ENCODE assay signal across 1 cellular context in genomic region chr11:125072210-125072960, GRCh38.
TF ChIP-seq lines count a peak whose summit lies in the region.

No MANE protein-coding gene starts in this region.

TF ChIP-seq in GM12878, 131 proteins besides CTCF, POLR2A, EP300 and RAD21 (continued from another document and continues in another):
- no peak for TF ChIP-seq ZBTB4 (CRISPR knock-in tag; IDR thresholded peaks at IDR 0.05)
- no peak for TF ChIP-seq ZBTB11 (CRISPR knock-in tag; IDR thresholded peaks at IDR 0.05)
- TF ChIP-seq ZBTB33 (IDR thresholded peaks at IDR 0.05), result no peak
- TF ChIP-seq RBBP5 (conservative IDR thresholded peaks at IDR 0.05), result no peak
- TF ChIP-seq NFYA (IDR thresholded peaks at IDR 0.05; ENCODE audit: borderline replicate concordance, low read depth, low read length), result no peak
- TF ChIP-seq CREB1 (IDR thresholded peaks at IDR 0.05; ENCODE audit: low read depth), result peak; percentile 63
- TF ChIP-seq ZBED1 (IDR thresholded peaks at IDR 0.05; ENCODE audit: borderline replicate concordance), result no peak
- TF ChIP-seq SREBF2 (IDR thresholded peaks at IDR 0.05; ENCODE audit: low read length), result no peak
- TF ChIP-seq BCLAF1 (IDR thresholded peaks at IDR 0.05), result no peak
- no peak for TF ChIP-seq SMAD5 (IDR thresholded peaks at IDR 0.05; ENCODE audit: low read depth)
- TF ChIP-seq HDAC6 (IDR thresholded peaks at IDR 0.05; ENCODE audit: unreplicated experiment), result no peak
- TF ChIP-seq NKRF (conservative IDR thresholded peaks at IDR 0.05), result 0 out of 2 replicates have a peak, but pooled peaks have one; percentile 25
- no peak; the same call in 1 of the 2 replicates for TF ChIP-seq ESRRA (IDR thresholded peaks at IDR 0.05; ENCODE audit: low read length)
- peak; percentile 88 for TF ChIP-seq CREM (IDR thresholded peaks at IDR 0.05; ENCODE audit: low read depth)
- TF ChIP-seq MTA3 (IDR thresholded peaks at IDR 0.05; ENCODE audit: borderline replicate concordance, low read length), result no peak; the same call in 1 of the 2 replicates
- TF ChIP-seq RELB (IDR thresholded peaks at IDR 0.05; ENCODE audit: low read depth), result peak; percentile 90
- TF ChIP-seq ELK1 (IDR thresholded peaks at IDR 0.05; ENCODE audit: low read depth, low read length), result no peak
- TF ChIP-seq NR2C1 (IDR thresholded peaks at IDR 0.05), result no peak
- no peak for TF ChIP-seq JUNB (IDR thresholded peaks at IDR 0.05)
- TF ChIP-seq KDM1A (IDR thresholded peaks at IDR 0.05; ENCODE audit: borderline replicate concordance), result no peak
- TF ChIP-seq ASH2L (IDR thresholded peaks at IDR 0.05; ENCODE audit: borderline replicate concordance, low read depth), result no peak
- TF ChIP-seq BMI1 (IDR thresholded peaks at IDR 0.05; ENCODE audit: borderline replicate concordance), result peak; percentile 69
- TF ChIP-seq SP1 (IDR thresholded peaks at IDR 0.05; ENCODE audit: low read depth, low read length), result peak; percentile 64
- peak; percentile 33; the same call in 1 of the 2 replicates for TF ChIP-seq STAT1 (conservative IDR thresholded peaks at IDR 0.05)
- no peak for TF ChIP-seq ZNF622 (IDR thresholded peaks at IDR 0.05)
- TF ChIP-seq E2F4 (IDR thresholded peaks at IDR 0.05; ENCODE audit: low read depth, low read length), result no peak
- TF ChIP-seq NFIC (IDR thresholded peaks at IDR 0.05; ENCODE audit: low read depth, low read length), result 0 out of 2 replicates have a peak, but pooled peaks have one; percentile 44
- no peak for TF ChIP-seq HSF1 (IDR thresholded peaks at IDR 0.05; ENCODE audit: low read depth, low read length)
- TF ChIP-seq HCFC1 (IDR thresholded peaks at IDR 0.05; ENCODE audit: low read length), result peak; percentile 19; the same call in 1 of the 2 replicates
- TF ChIP-seq ATF2 (IDR thresholded peaks at IDR 0.05; ENCODE audit: low read length), result peak; percentile 35; the same call in 1 of the 2 replicates
